ENCODE assay signal across 19 cellular contexts in the genomic region with DNA sequence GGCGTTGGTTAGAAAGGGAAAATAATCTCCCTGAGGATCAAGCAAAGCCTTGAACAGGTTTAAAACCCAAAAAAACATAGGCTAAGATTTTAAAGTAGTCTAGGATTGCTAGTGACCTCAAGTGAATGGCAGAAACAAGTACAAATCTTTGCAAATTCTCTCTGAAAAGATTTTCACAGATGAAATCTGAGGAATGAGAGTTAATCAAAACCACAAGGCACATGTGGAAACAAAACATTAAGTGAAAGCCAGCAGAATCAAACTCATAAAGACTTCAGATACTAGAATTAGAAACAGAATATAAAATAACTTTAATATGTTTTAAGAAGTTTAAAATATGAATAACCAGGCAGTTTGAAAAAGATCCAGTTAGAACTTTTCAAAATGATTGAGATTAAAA. TPM values are rescaled to one million over a fixed set of nuclear protein-coding genes. Genes with fewer than 3 reads are reported as not detected.
DNase-seq lines count a peak whose midpoint lies in the region; ATAC-seq lines count a peak whose summit lies in the region.
"Had no signal": no experiment of that assay in that cellular context is flagged by ENCODE, and none has a peak within 500 bp of the region (broad histone marks: within the 10 kb centered on the region; RNA-seq: fewer than 3 reads in every experiment).

No MANE protein-coding gene starts in this region.

- H3K9me3 Mint-ChIP-seq in activated naive CD8-positive, alpha-beta T cell treated with anti-CD3 and anti-CD28 coated beads, Interleukin-2, amount 10 ng/mL, durations not matched to agents 7 days and 5 days, result no peaks in the 10 kb centered on the region
- H3K9me3 Mint-ChIP-seq in activated naive CD8-positive, alpha-beta T cell treated with anti-CD3 and anti-CD28 coated beads, Interleukin-2, amount 50 U/mL, for 24 hours, result no peaks in the 10 kb centered on the region
- H3K9me3 Mint-ChIP-seq: activated CD4-positive, alpha-beta memory T cell treated with anti-CD3 and anti-CD28 coated beads, Interleukin-2, amount 10 ng/mL, durations not matched to agents 7 days and 5 days had no signal

- no peak for DNase-seq in activated naive CD8-positive, alpha-beta T cell treated with anti-CD3 and anti-CD28 coated beads, Interleukin-2, amount 10 ng/mL, durations not matched to agents 7 days and 5 days
- DNase-seq in activated naive CD8-positive, alpha-beta T cell treated with anti-CD3 and anti-CD28 coated beads, Interleukin-2, amount 50 U/mL, for 24 hours, result no peak
- DNase-seq in T-helper 17 cell (no peak), fibroblast of peridontal ligament (ENCODE audit: extremely low read depth) (peak; percentile 86), stromal cell of bone marrow (ENCODE audit: low read depth) (peak; percentile 15), UCSD-AML1 (lab: John Stamatoyannopoulos, UW; ENCODE audit: unreplicated experiment) (no peak)
- DNase-seq: activated CD4-positive, alpha-beta memory T cell treated with anti-CD3 and anti-CD28 coated beads, Interleukin-2, amount 10 ng/mL, durations not matched to agents 7 days and 5 days; brain microvascular endothelial cell; foreskin melanocyte; GDM1; left colon; NCI-H1417; posterior cingulate gyrus; stimulated activated naive CD4-positive, alpha-beta T cell; SW 1271; upper lobe of left lung had no signal

- H3K27ac Mint-ChIP-seq in activated naive CD8-positive, alpha-beta T cell treated with anti-CD3 and anti-CD28 coated beads, Interleukin-2, amount 10 ng/mL, durations not matched to agents 7 days and 5 days, result peak overlapping the region; percentile 14
- no peak overlapping the region for H3K27ac Mint-ChIP-seq in activated naive CD8-positive, alpha-beta T cell treated with anti-CD3 and anti-CD28 coated beads, Interleukin-2, amount 50 U/mL, for 24 hours
- H3K27ac Mint-ChIP-seq in T-helper 17 cell, result peak overlapping the region; percentile 90
- H3K27ac Mint-ChIP-seq: activated CD4-positive, alpha-beta memory T cell treated with anti-CD3 and anti-CD28 coated beads, Interleukin-2, amount 10 ng/mL, durations not matched to agents 7 days and 5 days had no signal

- peaks cover 33% of the 10 kb centered on the region for H3K36me3 Mint-ChIP-seq in activated naive CD8-positive, alpha-beta T cell treated with anti-CD3 and anti-CD28 coated beads, Interleukin-2, amount 10 ng/mL, durations not matched to agents 7 days and 5 days
- H3K36me3 Mint-ChIP-seq in activated naive CD8-positive, alpha-beta T cell treated with anti-CD3 and anti-CD28 coated beads, Interleukin-2, amount 50 U/mL, for 24 hours (ENCODE audit: low read depth), result peaks cover 39% of the 10 kb centered on the region
- H3K36me3 Mint-ChIP-seq in T-helper 17 cell (ENCODE audit: low read depth), result peaks cover 6% of the 10 kb centered on the region

- POLR2A ChIA-PET in activated naive CD8-positive, alpha-beta T cell treated with anti-CD3 and anti-CD28 coated beads, Interleukin-2, amount 10 ng/mL, durations not matched to agents 7 days and 5 days (lab: Charles Lee), result no interaction called here

- peaks cover 4% of the 10 kb centered on the region for H3K4me1 Mint-ChIP-seq in activated naive CD8-positive, alpha-beta T cell treated with anti-CD3 and anti-CD28 coated beads, Interleukin-2, amount 10 ng/mL, durations not matched to agents 7 days and 5 days
- no peaks in the 10 kb centered on the region for H3K4me1 Mint-ChIP-seq in activated naive CD8-positive, alpha-beta T cell treated with anti-CD3 and anti-CD28 coated beads, Interleukin-2, amount 50 U/mL, for 24 hours
- peaks cover 9% of the 10 kb centered on the region for H3K4me1 Mint-ChIP-seq in T-helper 17 cell
- H3K4me1 Mint-ChIP-seq: activated CD4-positive, alpha-beta memory T cell treated with anti-CD3 and anti-CD28 coated beads, Interleukin-2, amount 10 ng/mL, durations not matched to agents 7 days and 5 days had no signal

- no peak for ATAC-seq in activated naive CD8-positive, alpha-beta T cell treated with anti-CD3 and anti-CD28 coated beads, Interleukin-2, amount 10 ng/mL, durations not matched to agents 7 days and 5 days (ENCODE audit: low read depth)
- ATAC-seq in activated naive CD8-positive, alpha-beta T cell treated with anti-CD3 and anti-CD28 coated beads, Interleukin-2, amount 50 U/mL, for 24 hours, result no peak
- ATAC-seq in T-helper 17 cell (no peak), HG03432 (IDR thresholded peaks at IDR 0.05; ENCODE audit: unreplicated experiment) (no peak), HG02571 (IDR thresholded peaks at IDR 0.05; ENCODE audit: unreplicated experiment) (no peak)
- ATAC-seq: left colon had no signal

- no peak overlapping the region for H3K4me3 Mint-ChIP-seq in activated naive CD8-positive, alpha-beta T cell treated with anti-CD3 and anti-CD28 coated beads, Interleukin-2, amount 10 ng/mL, durations not matched to agents 7 days and 5 days
- H3K4me3 Mint-ChIP-seq in activated naive CD8-positive, alpha-beta T cell treated with anti-CD3 and anti-CD28 coated beads, Interleukin-2, amount 50 U/mL, for 24 hours, result no peak overlapping the region
- no peak overlapping the region for H3K4me3 Mint-ChIP-seq in T-helper 17 cell
- H3K4me3 Mint-ChIP-seq: activated CD4-positive, alpha-beta memory T cell treated with anti-CD3 and anti-CD28 coated beads, Interleukin-2, amount 10 ng/mL, durations not matched to agents 7 days and 5 days had no signal

- H3K27me3 Mint-ChIP-seq in activated naive CD8-positive, alpha-beta T cell treated with anti-CD3 and anti-CD28 coated beads, Interleukin-2, amount 10 ng/mL, durations not matched to agents 7 days and 5 days, result no peaks in the 10 kb centered on the region
- no peaks in the 10 kb centered on the region for H3K27me3 Mint-ChIP-seq in activated naive CD8-positive, alpha-beta T cell treated with anti-CD3 and anti-CD28 coated beads, Interleukin-2, amount 50 U/mL, for 24 hours
- H3K27me3 Mint-ChIP-seq in T-helper 17 cell, result no peaks in the 10 kb centered on the region
- H3K27me3 Mint-ChIP-seq: activated CD4-positive, alpha-beta memory T cell treated with anti-CD3 and anti-CD28 coated beads, Interleukin-2, amount 10 ng/mL, durations not matched to agents 7 days and 5 days had no signal

- no peaks in the 10 kb centered on the region for H3K9me3 ChIP-seq in T-helper 17 cell (ENCODE audit: control insufficient read depth, low read length, poor library complexity, severe bottlenecking)
- H3K9me3 ChIP-seq: A549, upper lobe of left lung had no signal

RNA-seq across cellular contexts. Expression of a gene that starts 52.2 kb away (rescaled TPM):
- total RNA-seq in activated naive CD8-positive, alpha-beta T cell treated with anti-CD3 and anti-CD28 coated beads, Interleukin-2, amount 10 ng/mL, durations not matched to agents 7 days and 5 days, result 10 to 100 TPM in 1 of 2 experiments, 1 to 10 TPM in 1; 9.8 to 12.5 TPM
- 10 to 100 TPM; 41.8 to 44.9 TPM for total RNA-seq in T-helper 17 cell

Comparison
In these comparisons a context has a peak if more than half of its experiments do, and no peak if none do; other contexts are left out.
1. DNase-seq: peak in fibroblast of peridontal ligament (single experiment) and stromal cell of bone marrow (single experiment); none in activated naive CD8-positive, alpha-beta T cell treated with anti-CD3 and anti-CD28 coated beads, Interleukin-2, amount 10 ng/mL, durations not matched to agents 7 days and 5 days (single experiment), activated naive CD8-positive, alpha-beta T cell treated with anti-CD3 and anti-CD28 coated beads, Interleukin-2, amount 50 U/mL, for 24 hours (single experiment), T-helper 17 cell (0 of 3) and UCSD-AML1 (single experiment).